8 cellular contexts compared by ENCODE assay signal in genomic region chr17:882827-883585, GRCh38.
DNase-seq lines count a peak whose midpoint lies in the region; ATAC-seq and TF ChIP-seq lines count a peak whose summit lies in the region.
"Had no signal": no experiment of that assay in that cellular context is flagged by ENCODE, and none has a peak within 500 bp of the region (broad histone marks: within the 10 kb centered on the region; RNA-seq: fewer than 3 reads in every experiment).

No MANE protein-coding gene starts in this region.

- 40 to 45% methylated on average over 14 of the region's 14 CpGs for WGBS in esophagus, 2 donors

- H3K9me3 ChIP-seq in NT2/D1 (ENCODE audit: insufficient read depth, low read length) = no peaks in the 10 kb centered on the region
- H3K9me3 ChIP-seq in esophagus (ENCODE audit: control insufficient read depth in 2 of 2, insufficient read depth in 1 of 2, low read depth in 1 of 2, low read length in 1 of 2) = no peaks in the 10 kb centered on the region
- no peaks in the 10 kb centered on the region for H3K9me3 ChIP-seq in mucosa of descending colon
- H3K9me3 ChIP-seq in uterus = no peaks in the 10 kb centered on the region

- H3K27me3 ChIP-seq in NT2/D1 (ENCODE audit: insufficient read depth, insufficient read length) (no peaks in the 10 kb centered on the region), esophagus (ENCODE audit: control insufficient read depth in 1 of 2, insufficient read depth in 2 of 2, low read length in 2 of 2) (no peaks in the 10 kb centered on the region), uterus (no peaks in the 10 kb centered on the region)

- no peak overlapping the region for H3K9ac ChIP-seq in NT2/D1 (ENCODE audit: insufficient read length, low read depth)

- ATAC-seq in mucosa of descending colon (peak; percentile 19), GM19351 (IDR thresholded peaks at IDR 0.05; ENCODE audit: unreplicated experiment) (no peak)

- H3K4me1 ChIP-seq in NT2/D1 (ENCODE audit: insufficient read depth, insufficient read length) (peaks cover 4% of the 10 kb centered on the region), esophagus (ENCODE audit: control insufficient read depth in 2 of 2, insufficient read depth in 2 of 2, low read length in 1 of 2) (peaks cover 2 to 6% of the 10 kb centered on the region in 2 donors), mucosa of descending colon (ENCODE audit: low read depth) (no peaks in the 10 kb centered on the region), uterus (peaks cover 18 to 29% of the 10 kb centered on the region in 2 donors)

- H3K36me3 ChIP-seq in NT2/D1 (ENCODE audit: insufficient read depth, insufficient read length, low read length) (peaks cover 5% of the 10 kb centered on the region), esophagus (ENCODE audit: control insufficient read depth in 2 of 2, insufficient read depth in 2 of 2, low read length in 1 of 2) (no peaks in the 10 kb centered on the region), mucosa of descending colon (ENCODE audit: low read depth) (no peaks in the 10 kb centered on the region), uterus (no peaks in the 10 kb centered on the region)

- DNase-seq in NT2/D1 (ENCODE audit: low read depth, low spot score) (peak; percentile 56), mucosa of descending colon (peak in 2 of 3 donors; percentile 30 to 56), uterus (peak; percentile 82 to 84), GM13976 (ENCODE audit: low spot score) (no peak)
- no peak for DNase-seq in activated CD8-positive, alpha-beta memory T cell treated with anti-CD3 and anti-CD28 coated beads, Interleukin-2, amount 50 U/mL, for 48 hours
- DNase-seq: stimulated activated CD4-positive, alpha-beta T cell treated with anti-CD3 and anti-CD28 coated beads, Interleukin-15, amount 100 ng/mL, for 24 hours had no signal

- no peak for TF ChIP-seq CTCF in mucosa of descending colon (IDR thresholded peaks at IDR 0.05)
- no peak for TF ChIP-seq CTCF in uterus (IDR thresholded peaks at IDR 0.05)
- TF ChIP-seq CTCF in GM13976 (IDR thresholded peaks at IDR 0.05; ENCODE audit: borderline replicate concordance, control extremely low read depth, extremely low read depth, insufficient read depth, missing control alignments) = no peak

- H3K27ac ChIP-seq in esophagus (ENCODE audit: low read depth in 2 of 2, low read length in 1 of 2) = peak overlapping the region; percentile 31 to 72
- peak overlapping the region; percentile 86 to 92 for H3K27ac ChIP-seq in uterus

- in situ Hi-C loops in GM13976 (cut with MboI; ENCODE audit: low sequenced_read_pairs, unreplicated experiment) = loop anchor here (10.0 kb wide), 1 partner anchor 58 kb away; no protein-coding TSS in a partner anchor

- H3K4me3 ChIP-seq in NT2/D1 (ENCODE audit: insufficient read length, low read depth) (no peak overlapping the region), esophagus (ENCODE audit: low read depth in 1 of 2, low read length in 2 of 2) (no peak overlapping the region), mucosa of descending colon (no peak overlapping the region), uterus (no peak overlapping the region)

- intact Hi-C loops in mucosa of descending colon (cut with DNase I, micrococcal nuclease) = no loop called here
- intact Hi-C loops in uterus (cut with DNase I; ENCODE audit: low total_unique reads) = loop anchor here (10.0 kb wide), 1 partner anchor 92 kb away; the partner anchor contains the start of gene NXN

- peak in 1 of 2 donors; percentile 50 for TF ChIP-seq POLR2A in uterus (IDR thresholded peaks at IDR 0.05)

Comparison
In these comparisons a context has a peak if more than half of its experiments do, and no peak if none do; other contexts are left out.
1. DNase-seq: peak in NT2/D1 (single experiment), mucosa of descending colon (2 of 3) and uterus (2 of 2); none in activated CD8-positive, alpha-beta memory T cell treated with anti-CD3 and anti-CD28 coated beads, Interleukin-2, amount 50 U/mL, for 48 hours (single experiment) and GM13976 (single experiment).